Comparison of ENCODE assay signal across 8 cellular contexts in genomic region chr6:107458687-107459282, GRCh38. TPM values are rescaled to one million over a fixed set of nuclear protein-coding genes. Genes with fewer than 3 reads are reported as not detected.
DNase-seq lines count a peak whose midpoint lies in the region; ATAC-seq, FAIRE-seq and TF ChIP-seq lines count a peak whose summit lies in the region.

No MANE protein-coding gene starts in this region.

- TF ChIP-seq POLR2A in HCT116 (IDR thresholded peaks at IDR 0.05; ENCODE audit: borderline replicate concordance, extremely low read depth, insufficient read depth, insufficient read length), result no peak
- no peak for TF ChIP-seq POLR2A in endothelial cell of umbilical vein (IDR thresholded peaks at IDR 0.05; ENCODE audit: low read depth, low read length)

- H3K36me3 ChIP-seq in HCT116 (ENCODE audit: control insufficient read depth in 1 of 2, insufficient read depth in 2 of 2, low read length in 2 of 2) (no peaks in the 10 kb centered on the region), MM.1S (replicated peaks; ENCODE audit: insufficient read depth, low read length) (no peaks in the 10 kb centered on the region), endothelial cell of umbilical vein (ENCODE audit: control insufficient read depth in 2 of 2, extremely low read depth in 1 of 2, insufficient read depth in 2 of 2, low read length in 2 of 2) (no peaks in the 10 kb centered on the region), mucosa of stomach (ENCODE audit: control insufficient read depth, insufficient read depth, low read length) (no peaks in the 10 kb centered on the region), upper lobe of right lung (no peaks in the 10 kb centered on the region)

- TF ChIP-seq CTCF in HCT116 (IDR thresholded peaks at IDR 0.05 in 2 of 3, conservative IDR thresholded peaks at IDR 0.05 in 1 of 3; ENCODE audit: borderline replicate concordance in 1 of 3, insufficient read depth in 1 of 3, low read depth in 2 of 3, low read length in 2 of 3) (no peak), MM.1S (IDR thresholded peaks at IDR 0.05; ENCODE audit: low read length) (no peak), WTC11 (IDR thresholded peaks at IDR 0.05) (no peak), endothelial cell of umbilical vein (IDR thresholded peaks at IDR 0.05; ENCODE audit: extremely low read depth in 1 of 2, insufficient read depth in 1 of 2, low read depth in 1 of 2, low read length in 2 of 2) (no peak), upper lobe of right lung (IDR thresholded peaks at IDR 0.05) (no peak)

- H4K20me1 ChIP-seq in HCT116 (ENCODE audit: insufficient read depth) (no peaks in the 10 kb centered on the region), MM.1S (ENCODE audit: insufficient read depth, low read length) (no peaks in the 10 kb centered on the region), endothelial cell of umbilical vein (replicated peaks; ENCODE audit: control insufficient read depth, extremely low read depth, insufficient read depth, low read length) (no peaks in the 10 kb centered on the region)

- peaks cover 11% of the 10 kb centered on the region for H3K4me1 Mint-ChIP-seq in activated CD8-positive, alpha-beta memory T cell treated with anti-CD3 and anti-CD28 coated beads, Interleukin-2, amount 10 ng/mL, durations not matched to agents 7 days and 5 days
- H3K4me1 Mint-ChIP-seq in WTC11, result peaks cover 7% of the 10 kb centered on the region

- no peaks in the 10 kb centered on the region for H3K9me3 Mint-ChIP-seq in activated CD8-positive, alpha-beta memory T cell treated with anti-CD3 and anti-CD28 coated beads, Interleukin-2, amount 10 ng/mL, durations not matched to agents 7 days and 5 days (ENCODE audit: low read depth)
- H3K9me3 Mint-ChIP-seq in WTC11, result no peaks in the 10 kb centered on the region

- H3K9ac ChIP-seq in HCT116 (ENCODE audit: low read length), result peak overlapping the region; percentile 75
- H3K9ac ChIP-seq in MM.1S (ENCODE audit: low read length), result peak overlapping the region; percentile 87
- H3K9ac ChIP-seq in endothelial cell of umbilical vein (replicated peaks; ENCODE audit: extremely low read depth, insufficient read depth, low read length), result peak overlapping the region; percentile 78
- H3K9ac ChIP-seq in mucosa of stomach (ENCODE audit: low read length), result peak overlapping the region; percentile 86

- intact Hi-C loops in HCT116 (cut with micrococcal nuclease) (no loop called here), endothelial cell of umbilical vein (cut with micrococcal nuclease) (loop anchor here (1.0 to 5.0 kb wide), 7 partner anchors 31 to 341 kb away; partner anchors contain the start of gene BEND3), upper lobe of right lung (cut with DNase I) (no loop called here)

- H3K4me3 ChIP-seq in HCT116 (replicated peaks in 1 of 2; ENCODE audit: low read depth in 1 of 2, low read length in 2 of 2) (peak overlapping the region; percentile 84 to 93), MM.1S (ENCODE audit: low read length) (peak overlapping the region; percentile 96), endothelial cell of umbilical vein (replicated peaks in 1 of 3; ENCODE audit: insufficient read depth in 1 of 3, low read depth in 1 of 3, low read length in 3 of 3) (peak overlapping the region; percentile 75 to 90 (median 81)), mucosa of stomach (ENCODE audit: low read length) (peak overlapping the region; percentile 65), upper lobe of right lung (peak overlapping the region; percentile 91)

- POLR2A ChIA-PET in HCT116 (lab: Charles Lee), result interaction anchor here (0.9 to 1.0 kb wide), 2 partner anchors 137 to 141 kb away, joined by 3 read pairs; no protein-coding TSS in a partner anchor
- POLR2A ChIA-PET in WTC11 (lab: Charles Lee), result interaction anchor here (0.5 to 1.3 kb wide), 9 partner anchors 21 to 403 kb away, joined by 3 to 7 read pairs (median 4); no protein-coding TSS in a partner anchor
- POLR2A ChIA-PET in endothelial cell of umbilical vein (lab: Charles Lee), result interaction anchor here (0.6 to 1.3 kb wide), 5 partner anchors 14 to 137 kb away, joined by 3 read pairs; partner anchors contain the start of gene SOBP

- peaks cover 3% of the 10 kb centered on the region for H3K36me3 Mint-ChIP-seq in activated CD8-positive, alpha-beta memory T cell treated with anti-CD3 and anti-CD28 coated beads, Interleukin-2, amount 10 ng/mL, durations not matched to agents 7 days and 5 days
- H3K36me3 Mint-ChIP-seq in WTC11, result no peaks in the 10 kb centered on the region

- peaks cover 4 to 10% of the 10 kb centered on the region in 2 experiments; a peak in 3 of 4 replicates for H3K4me1 ChIP-seq in HCT116 (ENCODE audit: control insufficient read depth in 1 of 2, insufficient read depth in 2 of 2, low read length in 2 of 2)
- H3K4me1 ChIP-seq in MM.1S (ENCODE audit: low read length), result no peaks in the 10 kb centered on the region
- H3K4me1 ChIP-seq in endothelial cell of umbilical vein (ENCODE audit: control insufficient read depth, extremely low read depth, insufficient read depth, low read length), result peaks cover 4% of the 10 kb centered on the region
- no peaks in the 10 kb centered on the region for H3K4me1 ChIP-seq in mucosa of stomach (ENCODE audit: control insufficient read depth, insufficient read depth, low read length)
- H3K4me1 ChIP-seq in upper lobe of right lung, result peaks cover 15% of the 10 kb centered on the region

- CTCF ChIA-PET in activated CD8-positive, alpha-beta memory T cell treated with anti-CD3 and anti-CD28 coated beads, Interleukin-2, amount 10 ng/mL, durations not matched to agents 7 days and 5 days (lab: Charles Lee), result interaction anchor here (0.9 to 3.1 kb wide), 14 partner anchors 25 to 216 kb away, joined by 3 to 18 read pairs (median 4); no protein-coding TSS in a partner anchor
- CTCF ChIA-PET in HCT116 (lab: Charles Lee) (interaction anchor here (1.1 to 2.6 kb wide), 4 partner anchors 13 to 343 kb away, joined by 3 to 9 read pairs (median 4); partner anchors contain the start of gene BEND3), WTC11 (lab: Charles Lee) (interaction anchor here (0.8 to 2.3 kb wide), 30 partner anchors 10 to 280 kb away, joined by 3 to 31 read pairs (median 4); partner anchors contain the start of gene SOBP), endothelial cell of umbilical vein (lab: Charles Lee) (interaction anchor here (0.7 to 3.6 kb wide), 25 partner anchors 11 to 408 kb away, joined by 3 to 55 read pairs (median 4); partner anchors contain the start of gene SOBP)

- no peaks in the 10 kb centered on the region for H3K9me1 ChIP-seq in endothelial cell of umbilical vein (replicated peaks; ENCODE audit: control insufficient read depth, extremely low read depth, insufficient read depth, low read length)

- H3K79me2 ChIP-seq in HCT116 (ENCODE audit: insufficient read depth, low read length) (peaks cover 17% of the 10 kb centered on the region), MM.1S (ENCODE audit: low read length) (peaks cover 29% of the 10 kb centered on the region), endothelial cell of umbilical vein (ENCODE audit: control insufficient read depth, insufficient read depth, low read length) (peaks cover 8% of the 10 kb centered on the region)

- no peak for FAIRE-seq in endothelial cell of umbilical vein (lab: Jason Lieb, UNC)

- peak; percentile 24 for ATAC-seq in activated CD8-positive, alpha-beta memory T cell treated with anti-CD3 and anti-CD28 coated beads, Interleukin-2, amount 10 ng/mL, durations not matched to agents 7 days and 5 days
- peak; percentile 48 for ATAC-seq in HCT116
- peak; percentile 19 for ATAC-seq in WTC11
- ATAC-seq in upper lobe of right lung, result peak; percentile 3

- no peak for TF ChIP-seq RAD21 in HCT116 (IDR thresholded peaks at IDR 0.05; ENCODE audit: low read depth)

- H3K27me3 ChIP-seq in HCT116 (ENCODE audit: insufficient read depth, low read length), result no peaks in the 10 kb centered on the region
- H3K27me3 ChIP-seq in MM.1S (replicated peaks; ENCODE audit: insufficient read depth, low read length), result no peaks in the 10 kb centered on the region
- H3K27me3 ChIP-seq in endothelial cell of umbilical vein (ENCODE audit: control insufficient read depth in 2 of 2, insufficient read depth in 2 of 2, low read length in 2 of 2), result no peaks in the 10 kb centered on the region
- H3K27me3 ChIP-seq in mucosa of stomach (ENCODE audit: control insufficient read depth, insufficient read depth, low read length), result no peaks in the 10 kb centered on the region
- no peaks in the 10 kb centered on the region for H3K27me3 ChIP-seq in upper lobe of right lung

- peak overlapping the region; percentile 81 for H3K27ac ChIP-seq in HCT116 (ENCODE audit: low read depth, low read length)
- peak overlapping the region; percentile 62 for H3K27ac ChIP-seq in MM.1S (ENCODE audit: low read length)
- peak overlapping the region; percentile 22 for H3K27ac ChIP-seq in endothelial cell of umbilical vein (ENCODE audit: insufficient read depth, low read depth, low read length)
- peak overlapping the region; percentile 97 for H3K27ac ChIP-seq in upper lobe of right lung

- H3K27me3 Mint-ChIP-seq in activated CD8-positive, alpha-beta memory T cell treated with anti-CD3 and anti-CD28 coated beads, Interleukin-2, amount 10 ng/mL, durations not matched to agents 7 days and 5 days, result no peaks in the 10 kb centered on the region
- H3K27me3 Mint-ChIP-seq in WTC11 (ENCODE audit: low read depth), result no peaks in the 10 kb centered on the region

- H2AFZ ChIP-seq in HCT116 (ENCODE audit: low read depth, low read length, poor library complexity, severe bottlenecking) (peak overlapping the region; percentile 68), MM.1S (ENCODE audit: low read length) (peak overlapping the region; percentile 97), endothelial cell of umbilical vein (ENCODE audit: low read depth, low read length) (peak overlapping the region; percentile 88)

- dilution Hi-C loops in endothelial cell of umbilical vein (cut with MboI; ENCODE audit: extremely low pct_ligation_motif_present, low sequenced_read_pairs), result no loop called here

- H3K4me2 ChIP-seq in HCT116 (ENCODE audit: low read length), result peak overlapping the region; percentile 95
- H3K4me2 ChIP-seq in MM.1S (ENCODE audit: low read depth, low read length), result peak overlapping the region; percentile 95
- peak overlapping the region; percentile 84 for H3K4me2 ChIP-seq in endothelial cell of umbilical vein (ENCODE audit: insufficient read depth, low read length)

- no peaks in the 10 kb centered on the region for H3K9me2 ChIP-seq in HCT116 (ENCODE audit: insufficient read depth)
- H3K9me2 ChIP-seq in MM.1S (replicated peaks; ENCODE audit: insufficient read depth, low read length), result no peaks in the 10 kb centered on the region

- peaks cover 9% of the 10 kb centered on the region; the same call in 1 of the 2 replicates for H3F3A ChIP-seq in MM.1S (ENCODE audit: insufficient read depth, low read length)

- peak overlapping the region; percentile 96 for H3K27ac Mint-ChIP-seq in activated CD8-positive, alpha-beta memory T cell treated with anti-CD3 and anti-CD28 coated beads, Interleukin-2, amount 10 ng/mL, durations not matched to agents 7 days and 5 days
- peak overlapping the region; percentile 88 for H3K27ac Mint-ChIP-seq in WTC11

- H3K4me3 Mint-ChIP-seq in activated CD8-positive, alpha-beta memory T cell treated with anti-CD3 and anti-CD28 coated beads, Interleukin-2, amount 10 ng/mL, durations not matched to agents 7 days and 5 days, result peak overlapping the region; percentile 90
- H3K4me3 Mint-ChIP-seq in WTC11, result peak overlapping the region; percentile 81

- H3K9me3 ChIP-seq in HCT116 (ENCODE audit: control insufficient read depth in 1 of 2, insufficient read depth in 1 of 2, low read depth in 1 of 2, low read length in 2 of 2) (no peaks in the 10 kb centered on the region), MM.1S (replicated peaks; ENCODE audit: insufficient read depth, low read length) (no peaks in the 10 kb centered on the region), endothelial cell of umbilical vein (replicated peaks; ENCODE audit: control insufficient read depth, insufficient read depth, low read length) (no peaks in the 10 kb centered on the region), mucosa of stomach (ENCODE audit: control insufficient read depth, low read length) (no peaks in the 10 kb centered on the region), upper lobe of right lung (no peaks in the 10 kb centered on the region)

- peak; percentile 52 for DNase-seq in activated CD8-positive, alpha-beta memory T cell treated with anti-CD3 and anti-CD28 coated beads, Interleukin-2, amount 10 ng/mL, durations not matched to agents 7 days and 5 days
- no peak for DNase-seq in activated CD8-positive, alpha-beta memory T cell treated with anti-CD3 and anti-CD28 coated beads for 24 hours
- DNase-seq in HCT116 (ENCODE audit: low read depth, low spot score), result no peak
- DNase-seq in MM.1S, result peak; percentile 44
- peak; percentile 32 for DNase-seq in WTC11 (ENCODE audit: low spot score)
- DNase-seq in endothelial cell of umbilical vein (ENCODE audit: low read depth, low spot score), result peak; percentile 50
- peak; percentile 64 for DNase-seq in upper lobe of right lung

- RAD21 ChIA-PET in HCT116 (lab: Charles Lee; ENCODE audit: low non-redundant PET in 1 of 2, low total read pairs in 2 of 2, uncharacterized antibody in 2 of 2, unreplicated experiment in 2 of 2), result interaction anchor here in 1 of 2 experiments (1.6 kb wide), 1 partner anchor 141 kb away, joined by 3 read pairs; no protein-coding TSS in a partner anchor

- BruUV-seq in HCT116 (replicated peaks; lab: Mats Ljungman, UMichigan) (TSS peak; percentile 57), endothelial cell of umbilical vein (replicated peaks; lab: Mats Ljungman, UMichigan) (TSS peak; percentile 55)

RNA-seq across cellular contexts. Expression of gene PDSS2, which starts 0.6 kb away (rescaled TPM):
- 10 to 100 TPM; 13.1 to 16.9 TPM for total RNA-seq in activated CD8-positive, alpha-beta memory T cell treated with anti-CD3 and anti-CD28 coated beads, Interleukin-2, amount 10 ng/mL, durations not matched to agents 7 days and 5 days
- total RNA-seq in HCT116 (2021; ENCODE audit: unreplicated experiment), result 12.2 TPM
- 6.2 and 7.7 TPM in 2 replicates for polyA plus RNA-seq in HCT116 (2012)
- 15.8 to 18.3 TPM (median 17.2 TPM) in 3 replicates for total RNA-seq in WTC11 (2021)
- total RNA-seq in endothelial cell of umbilical vein, result 9.3 and 10.6 TPM in 2 replicates
- polyA plus RNA-seq in endothelial cell of umbilical vein, result 6.3 and 7.6 TPM in 2 replicates
- 6.5 and 6.8 TPM in 2 replicates for polyA plus RNA-seq in endothelial cell of umbilical vein (2011; cell fraction: cytosol; rRNA removed)
- polyA plus RNA-seq in endothelial cell of umbilical vein (2011; cell fraction: nucleus; rRNA removed), result 5.1 and 5.5 TPM in 2 replicates
- 6.5 and 10.2 TPM in 2 replicates for polyA plus RNA-seq in endothelial cell of umbilical vein (2012)
- 17.8 and 18.0 TPM in 2 replicates for polyA minus RNA-seq in endothelial cell of umbilical vein
- 11.4 TPM for polyA minus RNA-seq in endothelial cell of umbilical vein (2011; cell fraction: cytosol; rRNA and poly(A)+ RNA removed)
- polyA minus RNA-seq in endothelial cell of umbilical vein (2011; cell fraction: nucleus; rRNA and poly(A)+ RNA removed), result 34.0 and 35.5 TPM in 2 replicates
- 16.2 TPM for total RNA-seq in upper lobe of right lung

RNA-seq across cellular contexts. Expression of gene SOBP, which starts 31.1 kb away (rescaled TPM):
- 1 to 10 TPM in 1 of 2 experiments, under 1 TPM in 1; 0.70 to 2.0 TPM for total RNA-seq in activated CD8-positive, alpha-beta memory T cell treated with anti-CD3 and anti-CD28 coated beads, Interleukin-2, amount 10 ng/mL, durations not matched to agents 7 days and 5 days
- total RNA-seq in HCT116 (2021; ENCODE audit: unreplicated experiment), result 2.6 TPM
- 0.45 and 0.91 TPM in 2 replicates for polyA plus RNA-seq in HCT116 (2012)
- total RNA-seq in WTC11 (2021), result 6.6 to 10.1 TPM (median 7.6 TPM) in 3 replicates
- total RNA-seq in endothelial cell of umbilical vein, result 6.1 and 6.6 TPM in 2 replicates
- 0.30 and 0.35 TPM in 2 replicates for polyA plus RNA-seq in endothelial cell of umbilical vein
- 0.48 and 0.63 TPM in 2 replicates for polyA plus RNA-seq in endothelial cell of umbilical vein (2011; cell fraction: cytosol; rRNA removed)
- 1.5 TPM in 2 replicates for polyA plus RNA-seq in endothelial cell of umbilical vein (2011; cell fraction: nucleus; rRNA removed)
- polyA plus RNA-seq in endothelial cell of umbilical vein (2012), result 3.0 and 3.6 TPM in 2 replicates
- polyA minus RNA-seq in endothelial cell of umbilical vein, result 0.85 and 1.2 TPM in 2 replicates
- not detected for polyA minus RNA-seq in endothelial cell of umbilical vein (2011; cell fraction: cytosol; rRNA and poly(A)+ RNA removed)
- polyA minus RNA-seq in endothelial cell of umbilical vein (2011; cell fraction: nucleus; rRNA and poly(A)+ RNA removed), result 4.0 and 5.7 TPM in 2 replicates
- 6.8 TPM for total RNA-seq in upper lobe of right lung

Comparison
In these comparisons a context has a peak if more than half of its experiments do, and no peak if none do; other contexts are left out.
1. DNase-seq: peak in activated CD8-positive, alpha-beta memory T cell treated with anti-CD3 and anti-CD28 coated beads, Interleukin-2, amount 10 ng/mL, durations not matched to agents 7 days and 5 days (single experiment), MM.1S (single experiment), WTC11 (single experiment), endothelial cell of umbilical vein (single experiment) and upper lobe of right lung (single experiment); none in activated CD8-positive, alpha-beta memory T cell treated with anti-CD3 and anti-CD28 coated beads for 24 hours (single experiment) and HCT116 (single experiment).
2. H3K27ac ChIP-seq: peak in every context shown above with its lines; median percentile 97 in upper lobe of right lung; 81 in HCT116; 62 in MM.1S; 22 in endothelial cell of umbilical vein.
3. Peak in every context shown above with its lines, with median percentiles within 50 percentile points of each other: ATAC-seq, H2AFZ ChIP-seq, H3K4me2 ChIP-seq, H3K4me3 ChIP-seq and H3K9ac ChIP-seq.